In genomic region chr10:119658274-119658673, GRCh38 we compare ENCODE assay signal across 8 cellular contexts. TPM values are rescaled to one million over a fixed set of nuclear protein-coding genes. Genes with fewer than 3 reads are reported as not detected.
DNase-seq lines count a peak whose midpoint lies in the region; ATAC-seq lines count a peak whose summit lies in the region.

No MANE protein-coding gene starts in this region.

- no peaks in the 10 kb centered on the region for H3K27me3 Mint-ChIP-seq in stimulated activated naive CD8-positive, alpha-beta T cell treated with anti-CD3 and anti-CD28 coated beads, Interleukin-15, amount 100 ng/mL, for 72 hours

- peak; percentile 10 for DNase-seq in stimulated activated naive CD8-positive, alpha-beta T cell treated with anti-CD3 and anti-CD28 coated beads, Interleukin-15, Interleukin-2, amounts not matched to agents 100 U/mL and 50 U/mL, for 24 hours
- DNase-seq in stimulated activated naive CD8-positive, alpha-beta T cell treated with anti-CD3 and anti-CD28 coated beads, Interleukin-15, amount 100 ng/mL, for 72 hours: no peak
- peak; percentile 88 for DNase-seq in left ventricle myocardium superior
- peak; percentile 82 for DNase-seq in sciatic nerve (ENCODE audit: low spot score)
- DNase-seq in stimulated activated naive CD4-positive, alpha-beta T cell treated with Interleukin-2 at 50 U/mL for 16 hours (lab: John Stamatoyannopoulos, UW): no peak
- DNase-seq in NCI-H2171 treated with DMSO at 0.1 percent for 48 hours (lab: John Stamatoyannopoulos, UW): no peak

- intact Hi-C loops in left ventricle myocardium superior (cut with micrococcal nuclease) (no loop called here), sciatic nerve (cut with DNase I) (no loop called here)

- ATAC-seq in stimulated activated naive CD8-positive, alpha-beta T cell treated with anti-CD3 and anti-CD28 coated beads, Interleukin-15, Interleukin-2, amounts not matched to agents 100 U/mL and 50 U/mL, for 24 hours: no peak
- no peak for ATAC-seq in stimulated activated naive CD8-positive, alpha-beta T cell treated with anti-CD3 and anti-CD28 coated beads, Interleukin-15, amount 100 ng/mL, for 72 hours
- ATAC-seq in left ventricle myocardium superior: peak; percentile 90
- peak; percentile 94 for ATAC-seq in sciatic nerve
- no peak for ATAC-seq in HG03039 (IDR thresholded peaks at IDR 0.05; ENCODE audit: unreplicated experiment)

- peaks cover 61% of the 10 kb centered on the region for H3K4me1 Mint-ChIP-seq in stimulated activated naive CD8-positive, alpha-beta T cell treated with anti-CD3 and anti-CD28 coated beads, Interleukin-15, amount 100 ng/mL, for 72 hours

- H3K27ac Mint-ChIP-seq in stimulated activated naive CD8-positive, alpha-beta T cell treated with anti-CD3 and anti-CD28 coated beads, Interleukin-15, amount 100 ng/mL, for 72 hours: no peak overlapping the region

- H3K4me3 Mint-ChIP-seq in stimulated activated naive CD8-positive, alpha-beta T cell treated with anti-CD3 and anti-CD28 coated beads, Interleukin-15, amount 100 ng/mL, for 72 hours: no peak overlapping the region

- no peaks in the 10 kb centered on the region for H3K9me3 Mint-ChIP-seq in stimulated activated naive CD8-positive, alpha-beta T cell treated with anti-CD3 and anti-CD28 coated beads, Interleukin-15, amount 100 ng/mL, for 72 hours

- peak overlapping the region; percentile 0 for H3K27ac ChIP-seq in angular gyrus (ENCODE audit: low read depth, low read length)

RNA-seq across cellular contexts. Expression of gene BAG3, which starts 7.1 kb away (rescaled TPM):
- total RNA-seq in left ventricle myocardium superior: 151 TPM
- 50.1 TPM for total RNA-seq in sciatic nerve

Comparison
In these comparisons a context has a peak if more than half of its experiments do, and no peak if none do; other contexts are left out.
1. DNase-seq: peak in stimulated activated naive CD8-positive, alpha-beta T cell treated with anti-CD3 and anti-CD28 coated beads, Interleukin-15, Interleukin-2, amounts not matched to agents 100 U/mL and 50 U/mL, for 24 hours (single experiment), left ventricle myocardium superior (single experiment) and sciatic nerve (single experiment); none in stimulated activated naive CD8-positive, alpha-beta T cell treated with anti-CD3 and anti-CD28 coated beads, Interleukin-15, amount 100 ng/mL, for 72 hours (0 of 2), stimulated activated naive CD4-positive, alpha-beta T cell treated with Interleukin-2 at 50 U/mL for 16 hours (single experiment) and NCI-H2171 treated with DMSO at 0.1 percent for 48 hours (single experiment).
2. ATAC-seq: peak in left ventricle myocardium superior (single experiment) and sciatic nerve (single experiment); none in stimulated activated naive CD8-positive, alpha-beta T cell treated with anti-CD3 and anti-CD28 coated beads, Interleukin-15, Interleukin-2, amounts not matched to agents 100 U/mL and 50 U/mL, for 24 hours (single experiment), stimulated activated naive CD8-positive, alpha-beta T cell treated with anti-CD3 and anti-CD28 coated beads, Interleukin-15, amount 100 ng/mL, for 72 hours (single experiment) and HG03039 (single experiment).